In genomic region chr1:28506907-28507246, GRCh38 we compare ENCODE assay signal across 8 cellular contexts. TPM values are rescaled to one million over a fixed set of nuclear protein-coding genes. Genes with fewer than 3 reads are reported as not detected.
DNase-seq lines count a peak whose midpoint lies in the region; ATAC-seq and TF ChIP-seq lines count a peak whose summit lies in the region.

No MANE protein-coding gene starts in this region.

- no peak for TF ChIP-seq EP300 in neural cell (conservative IDR thresholded peaks at IDR 0.05; ENCODE audit: poor library complexity, severe bottlenecking)

- no peaks in the 10 kb centered on the region for H3K9me2 ChIP-seq in neural cell (ENCODE audit: insufficient read depth, low read length)

- DNase-seq in BJ (ENCODE audit: low read depth) (no peak), LNCaP clone FGC (ENCODE audit: low read depth) (no peak), dorsolateral prefrontal cortex (no peak), amygdala (lab: John Stamatoyannopoulos, UW) (no peak), DMS79 (lab: John Stamatoyannopoulos, UW) (no peak), 8988T (no peak)

- no peaks in the 10 kb centered on the region for H4K20me1 ChIP-seq in neural cell (ENCODE audit: insufficient read depth)

- TF ChIP-seq CTCF in BJ (IDR thresholded peaks at IDR 0.05; ENCODE audit: insufficient read depth, low read depth, low read length) (no peak), LNCaP clone FGC (IDR thresholded peaks at IDR 0.05; ENCODE audit: control insufficient read depth, extremely low read depth, insufficient read depth) (no peak), dorsolateral prefrontal cortex (IDR thresholded peaks at IDR 0.05 in 54 of 56, conservative IDR thresholded peaks at IDR 0.05 in 2 of 56; ENCODE audit: low read depth in 1 of 56, partially characterized antibody in 56 of 56) (no peak), neural cell (IDR thresholded peaks at IDR 0.05; ENCODE audit: poor library complexity, severe bottlenecking) (no peak)

- no peak overlapping the region for H2AFZ ChIP-seq in neural cell (ENCODE audit: low read depth, low read length)

- TF ChIP-seq RAD21 in neural cell (conservative IDR thresholded peaks at IDR 0.05) = no peak

- peaks cover 15% of the 10 kb centered on the region for H3K79me2 ChIP-seq in neural cell (replicated peaks; ENCODE audit: insufficient read depth, low read length)

- no peak for ATAC-seq in GM19395 (IDR thresholded peaks at IDR 0.05; ENCODE audit: unreplicated experiment)

- H3K27ac ChIP-seq in dorsolateral prefrontal cortex = peak overlapping the region in 51 of 59 donors; percentile 25 to 96 (median 88)
- H3K27ac ChIP-seq in neural cell (ENCODE audit: low read length) = peak overlapping the region; percentile 85

- peak overlapping the region; percentile 98 for H3K4me2 ChIP-seq in neural cell (ENCODE audit: low read length)

- H3K36me3 ChIP-seq in BJ (ENCODE audit: control insufficient read depth, insufficient read depth, low read length) (peaks cover 20% of the 10 kb centered on the region), neural cell (ENCODE audit: insufficient read depth, low read length) (peaks cover 6% of the 10 kb centered on the region)

- no peaks in the 10 kb centered on the region for H3K9me3 ChIP-seq in neural cell (ENCODE audit: low read length)

- POLR2A ChIA-PET in BJ (lab: Charles Lee) = no interaction called here

- H3F3A ChIP-seq in neural cell (ENCODE audit: insufficient read depth, low read length, poor library complexity, severe bottlenecking) = no peaks in the 10 kb centered on the region

- no peaks in the 10 kb centered on the region for H3K27me3 ChIP-seq in BJ (ENCODE audit: control insufficient read depth, insufficient read depth, low read length)
- H3K27me3 ChIP-seq in dorsolateral prefrontal cortex = no peaks in the 10 kb centered on the region
- no peaks in the 10 kb centered on the region for H3K27me3 ChIP-seq in neural cell (ENCODE audit: insufficient read depth, low read depth, low read length)

- H3K4me3 ChIP-seq in BJ (ENCODE audit: low read depth, low read length) = peak overlapping the region; percentile 71
- peak overlapping the region; percentile 94 for H3K4me3 ChIP-seq in LNCaP clone FGC (ENCODE audit: low read depth, low read length)
- peak overlapping the region; percentile 61 to 98 (median 85) for H3K4me3 ChIP-seq in dorsolateral prefrontal cortex
- peak overlapping the region; percentile 85 for H3K4me3 ChIP-seq in neural cell (ENCODE audit: low read length)

- CTCF ChIA-PET in BJ (lab: Yijun Ruan, JAX) = interaction anchor here (0.7 to 2.7 kb wide), 2 partner anchors 18 to 258 kb away, joined by 3 to 6 read pairs; no protein-coding TSS in a partner anchor

- intact Hi-C loops in dorsolateral prefrontal cortex (cut with DNase I) = loop anchor here (5.0 to 10.0 kb wide), 4 partner anchors 140 to 260 kb away; partner anchors contain the start of genes MED18 (in 1 of the 2), PHACTR4 (in 1 of the 2) and SESN2 (in 1 of the 2)

- peak overlapping the region; percentile 77 for H3K9ac ChIP-seq in neural cell (ENCODE audit: low read length)

TF ChIP-seq in neural cell, 6 proteins besides CTCF, POLR2A, EP300 and RAD21:
- TF ChIP-seq TAF1 (IDR thresholded peaks at IDR 0.05; ENCODE audit: low read depth) = no peak
- TF ChIP-seq REST (IDR thresholded peaks at IDR 0.05; ENCODE audit: borderline replicate concordance) = no peak
- TF ChIP-seq MXI1 (conservative IDR thresholded peaks at IDR 0.05; ENCODE audit: poor library complexity, severe bottlenecking) = no peak
- TF ChIP-seq EZH2 (IDR thresholded peaks at IDR 0.05; ENCODE audit: borderline replicate concordance, insufficient read depth, low read length, poor library complexity, severe bottlenecking) = no peak
- TF ChIP-seq SMC3 (conservative IDR thresholded peaks at IDR 0.05; ENCODE audit: poor library complexity) = no peak
- TF ChIP-seq POLR2AphosphoS5 (IDR thresholded peaks at IDR 0.05) = no peak

RNA-seq across cellular contexts. Expression of gene RCC1, which starts 1.0 kb away (rescaled TPM):
- polyA plus RNA-seq in BJ (2011; rRNA removed) (27.0 and 41.5 TPM in 2 replicates), neural cell (13.1 and 15.3 TPM in 2 replicates)
- 19.0 and 23.2 TPM in 2 replicates for polyA minus RNA-seq in BJ (2011; rRNA and poly(A)+ RNA removed)
- total RNA-seq in dorsolateral prefrontal cortex = 10 to 100 TPM in 19 of 120 experiments, 1 to 10 TPM in 101; 3.3 to 22.5 (median 7.0) TPM
- polyA minus RNA-seq in neural cell = 19.0 and 23.4 TPM in 2 replicates

RNA-seq across cellular contexts. Expression of gene TRNAU1AP, which starts 46.0 kb away (rescaled TPM):
- 26.6 and 35.5 TPM in 2 replicates for polyA plus RNA-seq in BJ (2011; rRNA removed)
- polyA minus RNA-seq in BJ (2011; rRNA and poly(A)+ RNA removed) = 10.4 and 10.5 TPM in 2 replicates
- total RNA-seq in dorsolateral prefrontal cortex = 10 to 100 TPM; 20.5 to 49.2 (median 32.7) TPM
- polyA plus RNA-seq in neural cell = 80.8 and 91.6 TPM in 2 replicates
- 47.5 and 50.9 TPM in 2 replicates for polyA minus RNA-seq in neural cell
